In the genomic region with DNA sequence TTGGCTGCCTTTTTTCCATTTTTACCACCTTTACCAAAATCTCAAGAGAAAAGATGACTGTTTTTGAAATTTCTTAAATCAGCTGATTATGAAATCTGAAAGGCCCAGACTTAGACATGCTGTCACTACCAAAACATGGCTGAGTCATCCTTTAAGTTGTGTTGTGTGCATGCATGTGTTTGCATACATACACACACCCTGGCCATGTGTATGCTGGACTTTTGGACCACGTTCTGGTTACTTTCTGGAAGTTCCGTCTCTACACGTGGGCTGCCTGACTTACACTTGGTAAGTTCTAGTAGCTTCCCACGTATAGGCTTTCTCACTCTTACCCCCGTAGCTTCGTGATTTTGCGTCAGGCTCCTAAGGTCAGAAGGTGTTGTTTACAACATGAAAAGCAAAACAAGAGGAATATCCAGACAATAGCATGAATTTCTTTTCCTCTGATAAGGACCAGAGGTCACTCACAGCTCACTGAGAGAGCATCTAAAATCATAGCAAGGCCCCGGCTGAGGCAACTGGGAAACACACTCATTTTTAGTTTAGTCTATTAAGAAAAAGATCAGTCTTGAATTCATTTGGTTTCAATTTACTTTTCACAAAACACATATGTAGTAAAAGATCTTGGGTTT, we compare ENCODE assay signal across 1 cellular context.
TF ChIP-seq lines count a peak whose summit lies in the region.

No MANE protein-coding gene starts in this region.

TF ChIP-seq in WTC11, 78 proteins besides CTCF, POLR2A, EP300 and RAD21:
- TF ChIP-seq, protein P1, sequence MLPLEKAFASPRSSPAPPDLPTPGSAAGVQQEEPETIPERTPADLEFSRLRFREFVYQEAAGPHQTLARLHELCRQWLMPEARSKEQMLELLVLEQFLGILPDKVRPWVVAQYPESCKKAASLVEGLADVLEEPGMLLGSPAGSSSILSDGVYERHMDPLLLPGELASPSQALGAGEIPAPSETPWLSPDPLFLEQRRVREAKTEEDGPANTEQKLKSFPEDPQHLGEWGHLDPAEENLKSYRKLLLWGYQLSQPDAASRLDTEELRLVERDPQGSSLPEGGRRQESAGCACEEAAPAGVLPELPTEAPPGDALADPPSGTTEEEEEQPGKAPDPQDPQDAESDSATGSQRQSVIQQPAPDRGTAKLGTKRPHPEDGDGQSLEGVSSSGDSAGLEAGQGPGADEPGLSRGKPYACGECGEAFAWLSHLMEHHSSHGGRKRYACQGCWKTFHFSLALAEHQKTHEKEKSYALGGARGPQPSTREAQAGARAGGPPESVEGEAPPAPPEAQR (CRISPR knock-in tag; IDR thresholded peaks at IDR 0.05) = no peak
- TF ChIP-seq, protein P2, sequence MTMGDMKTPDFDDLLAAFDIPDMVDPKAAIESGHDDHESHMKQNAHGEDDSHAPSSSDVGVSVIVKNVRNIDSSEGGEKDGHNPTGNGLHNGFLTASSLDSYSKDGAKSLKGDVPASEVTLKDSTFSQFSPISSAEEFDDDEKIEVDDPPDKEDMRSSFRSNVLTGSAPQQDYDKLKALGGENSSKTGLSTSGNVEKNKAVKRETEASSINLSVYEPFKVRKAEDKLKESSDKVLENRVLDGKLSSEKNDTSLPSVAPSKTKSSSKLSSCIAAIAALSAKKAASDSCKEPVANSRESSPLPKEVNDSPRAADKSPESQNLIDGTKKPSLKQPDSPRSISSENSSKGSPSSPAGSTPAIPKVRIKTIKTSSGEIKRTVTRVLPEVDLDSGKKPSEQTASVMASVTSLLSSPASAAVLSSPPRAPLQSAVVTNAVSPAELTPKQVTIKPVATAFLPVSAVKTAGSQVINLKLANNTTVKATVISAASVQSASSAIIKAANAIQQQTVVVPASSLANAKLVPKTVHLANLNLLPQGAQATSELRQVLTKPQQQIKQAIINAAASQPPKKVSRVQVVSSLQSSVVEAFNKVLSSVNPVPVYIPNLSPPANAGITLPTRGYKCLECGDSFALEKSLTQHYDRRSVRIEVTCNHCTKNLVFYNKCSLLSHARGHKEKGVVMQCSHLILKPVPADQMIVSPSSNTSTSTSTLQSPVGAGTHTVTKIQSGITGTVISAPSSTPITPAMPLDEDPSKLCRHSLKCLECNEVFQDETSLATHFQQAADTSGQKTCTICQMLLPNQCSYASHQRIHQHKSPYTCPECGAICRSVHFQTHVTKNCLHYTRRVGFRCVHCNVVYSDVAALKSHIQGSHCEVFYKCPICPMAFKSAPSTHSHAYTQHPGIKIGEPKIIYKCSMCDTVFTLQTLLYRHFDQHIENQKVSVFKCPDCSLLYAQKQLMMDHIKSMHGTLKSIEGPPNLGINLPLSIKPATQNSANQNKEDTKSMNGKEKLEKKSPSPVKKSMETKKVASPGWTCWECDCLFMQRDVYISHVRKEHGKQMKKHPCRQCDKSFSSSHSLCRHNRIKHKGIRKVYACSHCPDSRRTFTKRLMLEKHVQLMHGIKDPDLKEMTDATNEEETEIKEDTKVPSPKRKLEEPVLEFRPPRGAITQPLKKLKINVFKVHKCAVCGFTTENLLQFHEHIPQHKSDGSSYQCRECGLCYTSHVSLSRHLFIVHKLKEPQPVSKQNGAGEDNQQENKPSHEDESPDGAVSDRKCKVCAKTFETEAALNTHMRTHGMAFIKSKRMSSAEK (CRISPR knock-in tag; IDR thresholded peaks at IDR 0.05; ENCODE audit: borderline replicate concordance) = no peak
- no peak for TF ChIP-seq FOXP1 (CRISPR knock-in tag; IDR thresholded peaks at IDR 0.05; ENCODE audit: borderline replicate concordance)
